ENCODE assay signal across 24 cellular contexts in genomic region chr18:45245036-45245638, GRCh38.
DNase-seq lines count a peak whose midpoint lies in the region; ATAC-seq, FAIRE-seq and TF ChIP-seq lines count a peak whose summit lies in the region.
"Had no signal": no experiment of that assay in that cellular context is flagged by ENCODE, and none has a peak within 500 bp of the region (broad histone marks: within the 10 kb centered on the region; RNA-seq: fewer than 3 reads in every experiment).

No MANE protein-coding gene starts in this region.

- H3K36me3 Mint-ChIP-seq in astrocyte (ENCODE audit: low read depth, unreplicated experiment): no peaks in the 10 kb centered on the region
- no peaks in the 10 kb centered on the region for H3K36me3 Mint-ChIP-seq in memory B cell
- H3K36me3 Mint-ChIP-seq: type B pancreatic cell had no signal

- peak; percentile 33 to 45 for ATAC-seq in right cardiac atrium
- ATAC-seq in Right ventricle myocardium superior (ENCODE audit: poor library complexity): no peak
- no peak for ATAC-seq in memory B cell (ENCODE audit: low read depth)
- no peak for ATAC-seq in gastroesophageal sphincter
- ATAC-seq in HG02759 (IDR thresholded peaks at IDR 0.05; ENCODE audit: unreplicated experiment): no peak
- ATAC-seq: activated T-cell treated with anti-CD3 and anti-CD28 coated beads, Interleukin-2, amount 50 U/mL, for 4 hours; foreskin keratinocyte; T-helper 17 cell had no signal

- peaks cover 2% of the 10 kb centered on the region for H3K9me3 Mint-ChIP-seq in astrocyte (ENCODE audit: unreplicated experiment)
- H3K9me3 Mint-ChIP-seq in memory B cell: no peaks in the 10 kb centered on the region
- H3K9me3 Mint-ChIP-seq: activated T-cell treated with anti-CD3 and anti-CD28 coated beads, Interleukin-2, amount 50 U/mL, for 4 hours; central memory CD8-positive, alpha-beta T cell; type B pancreatic cell had no signal

- no peaks in the 10 kb centered on the region for H3K36me3 ChIP-seq in astrocyte (ENCODE audit: insufficient read depth, low read length)
- no peaks in the 10 kb centered on the region for H3K36me3 ChIP-seq in gastroesophageal sphincter
- H3K36me3 ChIP-seq: stomach had no signal

- H3K4me3 Mint-ChIP-seq in astrocyte (ENCODE audit: unreplicated experiment) (no peak overlapping the region), memory B cell (no peak overlapping the region)
- H3K4me3 Mint-ChIP-seq: activated T-cell treated with anti-CD3 and anti-CD28 coated beads, Interleukin-2, amount 50 U/mL, for 4 hours; central memory CD8-positive, alpha-beta T cell; T-helper 17 cell; type B pancreatic cell had no signal

- no peak for TF ChIP-seq POLR2A in gastroesophageal sphincter (IDR thresholded peaks at IDR 0.05)

- no peaks in the 10 kb centered on the region for H3K27me3 ChIP-seq in right cardiac atrium (ENCODE audit: control insufficient read depth, insufficient read depth)
- no peaks in the 10 kb centered on the region for H3K27me3 ChIP-seq in astrocyte (ENCODE audit: insufficient read depth, low read length)
- no peaks in the 10 kb centered on the region for H3K27me3 ChIP-seq in gastroesophageal sphincter
- H3K27me3 ChIP-seq: foreskin keratinocyte, stomach had no signal

- no peak overlapping the region for H3K9ac ChIP-seq in astrocyte (ENCODE audit: low read length)

- DNase-seq in right cardiac atrium (no peak), Right ventricle myocardium superior (no peak), astrocyte (ENCODE audit: low read depth) (peak; percentile 58), memory B cell (ENCODE audit: low spot score in 2 of 2) (no peak), DMS79 (lab: John Stamatoyannopoulos, UW) (no peak), NCI-H748 (lab: John Stamatoyannopoulos, UW; ENCODE audit: unreplicated experiment) (no peak)
- DNase-seq: activated CD4-positive, alpha-beta T cell treated with anti-CD3 and anti-CD28 coated beads for 4 hours; activated naive CD4-positive, alpha-beta T cell; activated T-cell treated with anti-CD3 and anti-CD28 coated beads, Interleukin-2, amount 50 U/mL, for 4 hours; foreskin keratinocyte; H7; MM.1S; NCI-H1436 treated with DMSO at 0.1 percent for 48 hours; NCI-H82; nucleus accumbens; SHP77 treated with DMSO at 0.1 percent for 48 hours; stomach; T-helper 17 cell had no signal

- H3K4me2 ChIP-seq in astrocyte (ENCODE audit: low read length): no peak overlapping the region

- no peak overlapping the region for H2AFZ ChIP-seq in astrocyte (ENCODE audit: low read depth, low read length)

- no peaks in the 10 kb centered on the region for H4K20me1 ChIP-seq in astrocyte (ENCODE audit: insufficient read depth, low read length)

- H3K27me3 Mint-ChIP-seq in astrocyte (ENCODE audit: low read depth, unreplicated experiment) (no peaks in the 10 kb centered on the region), memory B cell (no peaks in the 10 kb centered on the region)
- H3K27me3 Mint-ChIP-seq: type B pancreatic cell had no signal

- no peak overlapping the region for H3K4me3 ChIP-seq in right cardiac atrium (ENCODE audit: low read length)
- no peak overlapping the region for H3K4me3 ChIP-seq in astrocyte (ENCODE audit: insufficient read depth, low read depth, low read length)
- H3K4me3 ChIP-seq in gastroesophageal sphincter: no peak overlapping the region
- H3K4me3 ChIP-seq: stomach had no signal

- H3K4me1 ChIP-seq in right cardiac atrium (ENCODE audit: control insufficient read depth, insufficient read depth, low read length) (peaks cover 8% of the 10 kb centered on the region), astrocyte (ENCODE audit: insufficient read depth, low read length) (peaks cover 11% of the 10 kb centered on the region), gastroesophageal sphincter (peaks cover 9 to 68% (median 19%) of the 10 kb centered on the region in 3 donors)
- H3K4me1 ChIP-seq: foreskin keratinocyte had no signal

- H3K4me1 Mint-ChIP-seq in astrocyte (ENCODE audit: low read depth, unreplicated experiment) (peaks cover 29% of the 10 kb centered on the region), memory B cell (no peaks in the 10 kb centered on the region)
- H3K4me1 Mint-ChIP-seq: central memory CD8-positive, alpha-beta T cell; T-helper 17 cell had no signal

- TF ChIP-seq EP300 in gastroesophageal sphincter (IDR thresholded peaks at IDR 0.05): no peak

- no peak for FAIRE-seq in astrocyte (lab: Jason Lieb, UNC)

- WGBS in right cardiac atrium: 61% methylated on average over 1 of the region's 1 CpG
- 91% methylated on average over 1 of the region's 1 CpG; no CpG with 5 or more reads in 1 of the 2 donors for WGBS in gastroesophageal sphincter (ENCODE audit: low coverage in 1 of 2), 2 donors

- no peaks in the 10 kb centered on the region for H3K79me2 ChIP-seq in astrocyte (ENCODE audit: insufficient read depth, low read length)

- no peak overlapping the region for H3K27ac Mint-ChIP-seq in astrocyte (ENCODE audit: unreplicated experiment)
- H3K27ac Mint-ChIP-seq in memory B cell: peak overlapping the region; percentile 7
- H3K27ac Mint-ChIP-seq: T-helper 17 cell, type B pancreatic cell had no signal

- no peak overlapping the region for H3K27ac ChIP-seq in right cardiac atrium (ENCODE audit: low read length)
- H3K27ac ChIP-seq in astrocyte (ENCODE audit: low read depth, low read length): no peak overlapping the region
- H3K27ac ChIP-seq in gastroesophageal sphincter: peak overlapping the region in 2 of 4 donors; percentile 10 to 83
- H3K27ac ChIP-seq: C4-2B, epithelial cell of prostate, foreskin keratinocyte had no signal

- intact Hi-C loops in right cardiac atrium (cut with DNase I): loop anchor here in 2 of 4 donors (10.0 kb wide), 2 partner anchors 70 to 80 kb away; no protein-coding TSS in a partner anchor
- intact Hi-C loops in Right ventricle myocardium superior (cut with DNase I): no loop called here

- TF ChIP-seq CTCF in astrocyte (IDR thresholded peaks at IDR 0.05; ENCODE audit: insufficient read depth, low read depth, low read length) (no peak), gastroesophageal sphincter (IDR thresholded peaks at IDR 0.05) (no peak)

- H3K9me3 ChIP-seq in right cardiac atrium (ENCODE audit: control insufficient read depth, low read length) (no peaks in the 10 kb centered on the region), astrocyte (ENCODE audit: insufficient read depth, low read depth, low read length) (no peaks in the 10 kb centered on the region), gastroesophageal sphincter (no peaks in the 10 kb centered on the region)
- H3K9me3 ChIP-seq: stomach had no signal

Comparison
In these comparisons a context has a peak if more than half of its experiments do, and no peak if none do; other contexts are left out.
1. ATAC-seq: peak in right cardiac atrium (2 of 2); none in Right ventricle myocardium superior (single experiment), memory B cell (single experiment), gastroesophageal sphincter (single experiment) and HG02759 (single experiment).